In genomic region chr1:114594046-114594445, GRCh38 we compare ENCODE assay signal across 32 cellular contexts.
"Had no signal": no experiment of that assay in that cellular context is flagged by ENCODE, and none has a peak within 500 bp of the region (broad histone marks: within the 10 kb centered on the region; RNA-seq: fewer than 3 reads in every experiment).

No MANE protein-coding gene starts in this region.

- H3K4me3 ChIP-seq: adrenal gland, body of pancreas, colonic mucosa, esophagus squamous epithelium had no signal

- H3K27ac Mint-ChIP-seq: activated B cell treated with CpG ODN at 0.5 μM for 24 hours; activated CD8-positive, alpha-beta T cell treated with anti-CD3 and anti-CD28 coated beads for 36 hours; activated naive CD4-positive, alpha-beta T cell treated with anti-CD3 and anti-CD28 coated beads for 36 hours; activated naive CD4-positive, alpha-beta T cell treated with anti-CD3 and anti-CD28 coated beads, Interleukin-2, amount 50 U/mL, for 24 hours; activated naive CD8-positive, alpha-beta T cell treated with anti-CD3 and anti-CD28 coated beads for 36 hours; activated naive CD8-positive, alpha-beta T cell treated with anti-CD3 and anti-CD28 coated beads, Interleukin-2, amount 50 U/mL, for 24 hours; activated T-helper 1 cell treated with anti-CD3 and anti-CD28 coated beads, Interleukin-12 subunit alpha, Interleukin-12 subunit beta, Interleukin-2, Interleukin-4 antibody, amounts not matched to agents 30 ng/mL and 10 ng/mL and 1 ng/mL, durations not matched to agents 14 hours and 24 hours and 36 hours; activated T-helper 2 cell treated with anti-CD3 and anti-CD28 coated beads, Interferon-gamma antibody, Interleukin-2, Interleukin-4, amounts not matched to agents 10 μg/mL and 5 μg/mL and 100 μg/mL, durations not matched to agents 14 hours and 24 hours and 36 hours; T-helper 17 cell; T-helper 2 cell treated with Interferon-gamma antibody and Interleukin-4, amounts not matched to agents 5 μg/mL and 100 μg/mL, for 36 hours had no signal

- H3K36me3 ChIP-seq: adrenal gland, colonic mucosa, WERI-Rb-1 had no signal

- H3K27me3 ChIP-seq: adrenal gland, body of pancreas, colonic mucosa, esophagus squamous epithelium had no signal

- H3K36me3 Mint-ChIP-seq: activated naive CD8-positive, alpha-beta T cell treated with anti-CD3 and anti-CD28 coated beads for 36 hours had no signal

- H3K9me3 Mint-ChIP-seq: activated CD8-positive, alpha-beta T cell treated with anti-CD3 and anti-CD28 coated beads for 36 hours; activated naive CD4-positive, alpha-beta T cell treated with anti-CD3 and anti-CD28 coated beads for 36 hours; activated naive CD4-positive, alpha-beta T cell treated with anti-CD3 and anti-CD28 coated beads, Interleukin-2, amount 50 U/mL, for 24 hours; activated naive CD8-positive, alpha-beta T cell treated with anti-CD3 and anti-CD28 coated beads for 36 hours; activated naive CD8-positive, alpha-beta T cell treated with anti-CD3 and anti-CD28 coated beads, Interleukin-2, amount 50 U/mL, for 24 hours; activated T-helper 1 cell treated with anti-CD3 and anti-CD28 coated beads, Interleukin-12 subunit alpha, Interleukin-12 subunit beta, Interleukin-2, Interleukin-4 antibody, amounts not matched to agents 30 ng/mL and 10 ng/mL and 1 ng/mL, durations not matched to agents 14 hours and 24 hours and 36 hours; activated T-helper 2 cell treated with anti-CD3 and anti-CD28 coated beads, Interferon-gamma antibody, Interleukin-2, Interleukin-4, amounts not matched to agents 10 μg/mL and 5 μg/mL and 100 μg/mL, durations not matched to agents 14 hours and 24 hours and 36 hours; T-helper 2 cell treated with Interferon-gamma antibody and Interleukin-4, amounts not matched to agents 5 μg/mL and 100 μg/mL, for 36 hours had no signal

- H3K9me3 ChIP-seq: adrenal gland, body of pancreas, colonic mucosa, esophagus squamous epithelium had no signal

- H3K4me1 ChIP-seq: adrenal gland, body of pancreas, colonic mucosa had no signal

- ATAC-seq: activated CD4-positive, CD25-positive, alpha-beta regulatory T cell treated with anti-CD3 and anti-CD28 coated beads, Interleukin-2, amount 50 U/mL, for 24 hours; activated CD8-positive, alpha-beta T cell treated with anti-CD3 and anti-CD28 coated beads for 36 hours; activated naive CD8-positive, alpha-beta T cell treated with anti-CD3 and anti-CD28 coated beads, Interleukin-2, amount 50 U/mL, for 24 hours; body of pancreas; T-helper 17 cell had no signal

- DNase-seq: activated B cell treated with CpG ODN at 0.5 μM for 24 hours; activated CD4-positive, alpha-beta T cell treated with anti-CD3 and anti-CD28 coated beads for 48 hours; activated CD4-positive, alpha-beta T cell treated with anti-CD3 and anti-CD28 coated beads, Interleukin-2, amount 50 U/mL, for 1 hour; activated CD4-positive, alpha-beta T cell treated with anti-CD3 and anti-CD28 coated beads, Interleukin-2, amount 50 U/mL, for 48 hours; activated CD8-positive, alpha-beta memory T cell treated with anti-CD3 and anti-CD28 coated beads for 24 hours; activated CD8-positive, alpha-beta T cell treated with anti-CD3 and anti-CD28 coated beads for 36 hours; activated effector memory CD4-positive, alpha-beta T cell treated with anti-CD3 and anti-CD28 coated beads, Interleukin-2, amount 50 U/mL, for 16 hours; activated naive CD4-positive, alpha-beta T cell treated with anti-CD3 and anti-CD28 coated beads for 36 hours; activated naive CD8-positive, alpha-beta T cell treated with anti-CD3 and anti-CD28 coated beads for 36 hours; activated naive CD8-positive, alpha-beta T cell treated with anti-CD3 and anti-CD28 coated beads, Interleukin-2, amount 50 U/mL, for 24 hours; activated T-cell treated with anti-CD3 and anti-CD28 coated beads, Interleukin-2, amount 50 U/mL, for 48 hours; adrenal gland; amygdala; aorta; body of pancreas; central memory CD4-positive, alpha-beta T cell; cerebellar nuclear complex; colonic mucosa; effector CD8-positive, alpha-beta T cell; esophagus squamous epithelium; foreskin melanocyte; head of caudate nucleus; T-helper 1 cell; T-helper 17 cell; T1000; WERI-Rb-1 had no signal

- H3K27me3 Mint-ChIP-seq: activated CD8-positive, alpha-beta T cell treated with anti-CD3 and anti-CD28 coated beads for 36 hours had no signal

- H3K4me1 Mint-ChIP-seq: activated B cell treated with CpG ODN at 0.5 μM for 24 hours; activated naive CD4-positive, alpha-beta T cell treated with anti-CD3 and anti-CD28 coated beads, Interleukin-2, amount 50 U/mL, for 24 hours; activated naive CD8-positive, alpha-beta T cell treated with anti-CD3 and anti-CD28 coated beads for 36 hours; activated naive CD8-positive, alpha-beta T cell treated with anti-CD3 and anti-CD28 coated beads, Interleukin-2, amount 50 U/mL, for 24 hours; T-helper 17 cell had no signal

- H3K4me3 Mint-ChIP-seq: activated B cell treated with CpG ODN at 0.5 μM for 24 hours; activated CD8-positive, alpha-beta T cell treated with anti-CD3 and anti-CD28 coated beads for 36 hours; activated naive CD4-positive, alpha-beta T cell treated with anti-CD3 and anti-CD28 coated beads for 36 hours; activated naive CD4-positive, alpha-beta T cell treated with anti-CD3 and anti-CD28 coated beads, Interleukin-2, amount 50 U/mL, for 24 hours; activated naive CD8-positive, alpha-beta T cell treated with anti-CD3 and anti-CD28 coated beads for 36 hours; activated naive CD8-positive, alpha-beta T cell treated with anti-CD3 and anti-CD28 coated beads, Interleukin-2, amount 50 U/mL, for 24 hours; activated T-helper 1 cell treated with anti-CD3 and anti-CD28 coated beads, Interleukin-12 subunit alpha, Interleukin-12 subunit beta, Interleukin-2, Interleukin-4 antibody, amounts not matched to agents 30 ng/mL and 10 ng/mL and 1 ng/mL, durations not matched to agents 14 hours and 24 hours and 36 hours; T-helper 17 cell; T-helper 2 cell treated with Interferon-gamma antibody and Interleukin-4, amounts not matched to agents 5 μg/mL and 100 μg/mL, for 36 hours had no signal

- H3K27ac ChIP-seq: adrenal gland, body of pancreas, colonic mucosa, epithelial cell of prostate, WERI-Rb-1 had no signal
